6 cellular contexts compared by ENCODE assay signal in genomic region chr19:799076-799881, GRCh38. TPM values are rescaled to one million over a fixed set of nuclear protein-coding genes. Genes with fewer than 3 reads are reported as not detected.
DNase-seq lines count a peak whose midpoint lies in the region; TF ChIP-seq lines count a peak whose summit lies in the region.

No MANE protein-coding gene starts in this region.

- H3K36me3 ChIP-seq in MG63 (peaks cover 51% of the 10 kb centered on the region), duodenal mucosa (ENCODE audit: control insufficient read depth in 1 of 2, insufficient read depth in 2 of 2, low read length in 2 of 2) (peaks cover 9 to 29% of the 10 kb centered on the region in 2 donors)

- peak overlapping the region; percentile 80 to 88 for H3K9ac ChIP-seq in duodenal mucosa (ENCODE audit: low read depth in 1 of 2, low read length in 2 of 2)

- peak overlapping the region; percentile 58 for H3K27ac ChIP-seq in duodenal mucosa (ENCODE audit: low read depth, low read length)

- peak; percentile 53 for DNase-seq in AG10803 (ENCODE audit: low read depth)
- DNase-seq in MG63 = peak; percentile 31
- no peak for DNase-seq in retinal pigment epithelial cell (ENCODE audit: low read depth)
- no peak for DNase-seq in NCI-H2081 treated with DMSO at 0.1 percent for 48 hours (lab: John Stamatoyannopoulos, UW)
- DNase-seq in NOMO-1 treated with DMSO at 0.1 percent for 48 hours (lab: John Stamatoyannopoulos, UW; ENCODE audit: unreplicated experiment) = no peak

- peaks cover 35 to 57% of the 10 kb centered on the region in 2 donors for H3K4me1 ChIP-seq in duodenal mucosa (ENCODE audit: control insufficient read depth in 1 of 2, insufficient read depth in 2 of 2, low read length in 2 of 2)

- H3K9me3 ChIP-seq in MG63 = no peaks in the 10 kb centered on the region
- H3K9me3 ChIP-seq in duodenal mucosa (ENCODE audit: control insufficient read depth in 1 of 2, low read length in 2 of 2) = no peaks in the 10 kb centered on the region

- TF ChIP-seq CTCF in AG10803 (conservative IDR thresholded peaks at IDR 0.05; ENCODE audit: low read length) (peak; percentile 51), retinal pigment epithelial cell (conservative IDR thresholded peaks at IDR 0.05; ENCODE audit: low read depth, low read length) (peak; percentile 0)

- H3K27me3 ChIP-seq in MG63 (no peaks in the 10 kb centered on the region), duodenal mucosa (ENCODE audit: control insufficient read depth in 1 of 2, insufficient read depth in 2 of 2, low read length in 2 of 2) (no peaks in the 10 kb centered on the region)

- H3K4me3 ChIP-seq in AG10803 (ENCODE audit: low read length) = peak overlapping the region; percentile 84
- peak overlapping the region; percentile 80 for H3K4me3 ChIP-seq in MG63
- H3K4me3 ChIP-seq in duodenal mucosa (ENCODE audit: low read depth in 1 of 2, low read length in 2 of 2) = peak overlapping the region; percentile 86 to 90
- H3K4me3 ChIP-seq in retinal pigment epithelial cell (ENCODE audit: low read length) = peak overlapping the region; percentile 92

RNA-seq across cellular contexts. Expression of gene PTBP1, which starts 2.0 kb away (rescaled TPM):
- total RNA-seq in MG63 (2014; rRNA removed; shearing (Covaris generic); ENCODE audit: low replicate concordance) = 197 and 260 TPM in 2 replicates

RNA-seq across cellular contexts. Expression of gene PLPPR3, which starts 22.5 kb away (rescaled TPM):
- not detected in 2 replicates for total RNA-seq in MG63 (2014; rRNA removed; shearing (Covaris generic); ENCODE audit: low replicate concordance)

RNA-seq across cellular contexts. Expression of gene AZU1, which starts 28.4 kb away (rescaled TPM):
- total RNA-seq in MG63 (2014; rRNA removed; shearing (Covaris generic); ENCODE audit: low replicate concordance) = not detected in 2 replicates

RNA-seq across cellular contexts. Expression of gene PRTN3, which starts 41.5 kb away (rescaled TPM):
- not detected in 2 replicates for total RNA-seq in MG63 (2014; rRNA removed; shearing (Covaris generic); ENCODE audit: low replicate concordance)

RNA-seq across cellular contexts. Expression of gene MISP, which starts 48.4 kb away (rescaled TPM):
- not detected in 2 replicates for total RNA-seq in MG63 (2014; rRNA removed; shearing (Covaris generic); ENCODE audit: low replicate concordance)

Comparison
In these comparisons a context has a peak if more than half of its experiments do, and no peak if none do; other contexts are left out.
1. DNase-seq: peak in AG10803 (single experiment) and MG63 (single experiment); none in retinal pigment epithelial cell (single experiment), NCI-H2081 treated with DMSO at 0.1 percent for 48 hours (single experiment) and NOMO-1 treated with DMSO at 0.1 percent for 48 hours (single experiment).
2. Peak in every context shown above with its lines, with median percentiles within 50 percentile points of each other: H3K4me3 ChIP-seq.